19 cellular contexts compared by ENCODE assay signal in genomic region chr20:56409946-56410345, GRCh38. TPM values are rescaled to one million over a fixed set of nuclear protein-coding genes. Genes with fewer than 3 reads are reported as not detected.
DNase-seq lines count a peak whose midpoint lies in the region; ATAC-seq and TF ChIP-seq lines count a peak whose summit lies in the region.
"Had no signal": no experiment of that assay in that cellular context is flagged by ENCODE, and none has a peak within 500 bp of the region (broad histone marks: within the 10 kb centered on the region; RNA-seq: fewer than 3 reads in every experiment).

No MANE protein-coding gene starts in this region.

- no peak overlapping the region for H3K4me3 Mint-ChIP-seq in activated naive CD8-positive, alpha-beta T cell treated with anti-CD3 and anti-CD28 coated beads, Interleukin-2, amount 10 ng/mL, durations not matched to agents 7 days and 5 days

- H4K91ac ChIP-seq in mesenchymal stem cell (ENCODE audit: low read length) = no peak overlapping the region

- no peak overlapping the region for H3K18ac ChIP-seq in mesenchymal stem cell (ENCODE audit: low read depth in 1 of 2, low read length in 2 of 2)

- no peak overlapping the region for H2BK15ac ChIP-seq in mesenchymal stem cell (ENCODE audit: low read depth, poor library complexity, severe bottlenecking)

- no peak overlapping the region for H2AFZ ChIP-seq in mesenchymal stem cell (ENCODE audit: low read depth, low read length)

- POLR2A ChIA-PET in activated naive CD8-positive, alpha-beta T cell treated with anti-CD3 and anti-CD28 coated beads, Interleukin-2, amount 10 ng/mL, durations not matched to agents 7 days and 5 days (lab: Charles Lee) = no interaction called here

- no peak overlapping the region for H3K9ac ChIP-seq in mesenchymal stem cell (ENCODE audit: low read length)

- peaks cover 55% of the 10 kb centered on the region for H3K36me3 Mint-ChIP-seq in activated naive CD8-positive, alpha-beta T cell treated with anti-CD3 and anti-CD28 coated beads, Interleukin-2, amount 10 ng/mL, durations not matched to agents 7 days and 5 days

- no peak overlapping the region for H3K4me2 ChIP-seq in mesenchymal stem cell (ENCODE audit: low read length, poor library complexity, severe bottlenecking)

- H3K27me3 Mint-ChIP-seq in activated naive CD8-positive, alpha-beta T cell treated with anti-CD3 and anti-CD28 coated beads, Interleukin-2, amount 10 ng/mL, durations not matched to agents 7 days and 5 days = no peaks in the 10 kb centered on the region

- no peak overlapping the region for H4K8ac ChIP-seq in mesenchymal stem cell (ENCODE audit: low read length)

- no peak overlapping the region for H2BK12ac ChIP-seq in mesenchymal stem cell (ENCODE audit: low read length in 2 of 2)

- WGBS in mesenchymal stem cell = 100% methylated on average over 1 of the region's 1 CpG

- H3K4ac ChIP-seq in mesenchymal stem cell (ENCODE audit: low read depth in 1 of 2, low read length in 2 of 2) = no peak overlapping the region

- no peak for TF ChIP-seq CTCF in right atrium auricular region (IDR thresholded peaks at IDR 0.05)

- no peak overlapping the region for H3K23ac ChIP-seq in mesenchymal stem cell (ENCODE audit: low read length in 2 of 2)

- H3K9me3 Mint-ChIP-seq in activated naive CD8-positive, alpha-beta T cell treated with anti-CD3 and anti-CD28 coated beads, Interleukin-2, amount 10 ng/mL, durations not matched to agents 7 days and 5 days = no peaks in the 10 kb centered on the region

- no peaks in the 10 kb centered on the region for H3K27me3 ChIP-seq in right atrium auricular region
- H3K27me3 ChIP-seq in mesenchymal stem cell (ENCODE audit: control insufficient read depth in 1 of 2, insufficient read depth in 1 of 2, low read length in 2 of 2) = no peaks in the 10 kb centered on the region
- H3K27me3 ChIP-seq: brain microvascular endothelial cell, colonic mucosa had no signal

- H3K4me3 ChIP-seq in right atrium auricular region (no peak overlapping the region), mesenchymal stem cell (ENCODE audit: insufficient read depth in 1 of 2, low read depth in 1 of 2, low read length in 2 of 2) (no peak overlapping the region)
- H3K4me3 ChIP-seq: colonic mucosa had no signal

- DNase-seq in right atrium auricular region (ENCODE audit: low spot score) = no peak
- DNase-seq in left ventricle myocardium superior = no peak
- DNase-seq in activated naive CD8-positive, alpha-beta T cell treated with anti-CD3 and anti-CD28 coated beads, Interleukin-2, amount 10 ng/mL, durations not matched to agents 7 days and 5 days = no peak
- DNase-seq in mesenchymal stem cell = peak; percentile 11
- no peak for DNase-seq in putamen (ENCODE audit: low spot score)
- DNase-seq in NCI-H1048 (lab: John Stamatoyannopoulos, UW) = no peak
- no peak for DNase-seq in C1 segment of cervical spinal cord (lab: John Stamatoyannopoulos, UW)
- DNase-seq: colonic mucosa; hypothalamus; midbrain; NCI-H1092; NCI-H2081; NCI-H446 treated with DMSO at 0.1 percent for 48 hours; retina; stimulated activated CD4-positive, alpha-beta T cell treated with anti-CD3 and anti-CD28 coated beads, Interleukin-15, amount 100 ng/mL, for 24 hours; T1000 had no signal

- H3K4me1 ChIP-seq in right atrium auricular region (peaks cover 0 to 22% of the 10 kb centered on the region in 2 donors), mesenchymal stem cell (ENCODE audit: control insufficient read depth, insufficient read depth, low read depth, low read length) (peaks cover 2% of the 10 kb centered on the region)
- H3K4me1 ChIP-seq: colonic mucosa had no signal

- no peak overlapping the region for H2BK5ac ChIP-seq in mesenchymal stem cell (ENCODE audit: low read depth, low read length, poor library complexity, severe bottlenecking)

- intact Hi-C loops in left ventricle myocardium superior (cut with micrococcal nuclease) = no loop called here

- no peaks in the 10 kb centered on the region for H3K9me3 ChIP-seq in right atrium auricular region
- H3K9me3 ChIP-seq in mesenchymal stem cell (ENCODE audit: control insufficient read depth, low read length) = no peaks in the 10 kb centered on the region
- H3K9me3 ChIP-seq: colonic mucosa had no signal

- no peak overlapping the region for H2BK120ac ChIP-seq in mesenchymal stem cell (ENCODE audit: low read depth, low read length)

- H3K14ac ChIP-seq in mesenchymal stem cell (ENCODE audit: low read length in 2 of 2) = no peak overlapping the region

- H3K27ac ChIP-seq in right atrium auricular region = peak overlapping the region; percentile 13 to 24
- H3K27ac ChIP-seq in mesenchymal stem cell (ENCODE audit: low read length, poor library complexity, severe bottlenecking) = no peak overlapping the region
- H3K27ac ChIP-seq: brain microvascular endothelial cell, colonic mucosa had no signal

- peaks cover 21% of the 10 kb centered on the region for H3K79me1 ChIP-seq in mesenchymal stem cell (replicated peaks; ENCODE audit: low read length, poor library complexity, severe bottlenecking)

- H3K27ac Mint-ChIP-seq in activated naive CD8-positive, alpha-beta T cell treated with anti-CD3 and anti-CD28 coated beads, Interleukin-2, amount 10 ng/mL, durations not matched to agents 7 days and 5 days = peak overlapping the region; percentile 30

- H3K4me1 Mint-ChIP-seq in activated naive CD8-positive, alpha-beta T cell treated with anti-CD3 and anti-CD28 coated beads, Interleukin-2, amount 10 ng/mL, durations not matched to agents 7 days and 5 days = peaks cover 40% of the 10 kb centered on the region

- H2AK5ac ChIP-seq in mesenchymal stem cell (ENCODE audit: low read length, severe bottlenecking) = no peak overlapping the region

- H3K36me3 ChIP-seq in right atrium auricular region = peaks cover 27% of the 10 kb centered on the region
- peaks cover 25 to 42% of the 10 kb centered on the region in 2 experiments for H3K36me3 ChIP-seq in mesenchymal stem cell (ENCODE audit: control insufficient read depth in 1 of 2, insufficient read depth in 2 of 2, low read depth in 1 of 2, low read length in 2 of 2)
- H3K36me3 ChIP-seq: colonic mucosa had no signal

- ATAC-seq in left ventricle myocardium superior = no peak
- ATAC-seq in activated naive CD8-positive, alpha-beta T cell treated with anti-CD3 and anti-CD28 coated beads, Interleukin-2, amount 10 ng/mL, durations not matched to agents 7 days and 5 days (ENCODE audit: low read depth) = no peak
- ATAC-seq: activated CD4-positive, CD25-positive, alpha-beta regulatory T cell treated with anti-CD3 and anti-CD28 coated beads, Interleukin-2, amount 50 U/mL, for 24 hours; SK-N-SH treated with all-trans-retinoic acid at 6 μM for 48 hours had no signal

RNA-seq across cellular contexts. Expression of gene CASS4, which starts 2.1 kb away (rescaled TPM):
- total RNA-seq in right atrium auricular region (1 to 10 TPM; 2.0 to 2.4 TPM), left ventricle myocardium superior (0.55 TPM)
- 10 to 100 TPM; 14.2 to 18.7 TPM for total RNA-seq in activated naive CD8-positive, alpha-beta T cell treated with anti-CD3 and anti-CD28 coated beads, Interleukin-2, amount 10 ng/mL, durations not matched to agents 7 days and 5 days
- polyA plus RNA-seq in mesenchymal stem cell (2013, experiment 1 of 2) = 0.14 TPM
- polyA plus RNA-seq in mesenchymal stem cell (2013, experiment 2 of 2) = 0.19 TPM

RNA-seq across cellular contexts. Expression of gene CSTF1, which starts 17.5 kb away (rescaled TPM):
- 10 to 100 TPM; 16.4 to 22.8 TPM for total RNA-seq in right atrium auricular region
- total RNA-seq in left ventricle myocardium superior = 19.5 TPM
- 10 to 100 TPM; 55.7 to 58.3 TPM for total RNA-seq in activated naive CD8-positive, alpha-beta T cell treated with anti-CD3 and anti-CD28 coated beads, Interleukin-2, amount 10 ng/mL, durations not matched to agents 7 days and 5 days
- 22.0 TPM for polyA plus RNA-seq in mesenchymal stem cell (2013, experiment 1 of 2)
- 21.8 TPM for polyA plus RNA-seq in mesenchymal stem cell (2013, experiment 2 of 2)

RNA-seq across cellular contexts. Expression of gene AURKA, which starts 17.9 kb away (rescaled TPM):
- total RNA-seq in right atrium auricular region (1 to 10 TPM; 2.0 to 7.6 TPM), left ventricle myocardium superior (7.0 TPM)
- total RNA-seq in activated naive CD8-positive, alpha-beta T cell treated with anti-CD3 and anti-CD28 coated beads, Interleukin-2, amount 10 ng/mL, durations not matched to agents 7 days and 5 days = 10 to 100 TPM; 52.4 to 60.1 TPM
- polyA plus RNA-seq in mesenchymal stem cell (2013, experiment 1 of 2) = 13.9 TPM
- polyA plus RNA-seq in mesenchymal stem cell (2013, experiment 2 of 2) = 13.9 TPM

RNA-seq across cellular contexts. Expression of gene FAM210B, which starts 51.2 kb away (rescaled TPM):
- total RNA-seq in right atrium auricular region (10 to 100 TPM; 26.3 to 29.9 TPM), left ventricle myocardium superior (58.7 TPM)
- 10 to 100 TPM; 10.9 to 13.6 TPM for total RNA-seq in activated naive CD8-positive, alpha-beta T cell treated with anti-CD3 and anti-CD28 coated beads, Interleukin-2, amount 10 ng/mL, durations not matched to agents 7 days and 5 days
- 30.8 TPM for polyA plus RNA-seq in mesenchymal stem cell (2013, experiment 1 of 2)
- polyA plus RNA-seq in mesenchymal stem cell (2013, experiment 2 of 2) = 31.8 TPM

RNA-seq across cellular contexts. Expression of gene RTF2, which starts 58.5 kb away (rescaled TPM):
- total RNA-seq in right atrium auricular region (10 to 100 TPM; 48.6 to 49.4 TPM), left ventricle myocardium superior (82.4 TPM)
- 100 to 1,000 TPM in 1 of 2 experiments, 10 to 100 TPM in 1; 99.8 to 101 TPM for total RNA-seq in activated naive CD8-positive, alpha-beta T cell treated with anti-CD3 and anti-CD28 coated beads, Interleukin-2, amount 10 ng/mL, durations not matched to agents 7 days and 5 days
- polyA plus RNA-seq in mesenchymal stem cell (2013, experiment 1 of 2) = 64.8 TPM
- polyA plus RNA-seq in mesenchymal stem cell (2013, experiment 2 of 2) = 64.7 TPM
